1 cellular context compared by ENCODE assay signal in genomic region chr16:1775006-1775845, GRCh38.
TF ChIP-seq lines count a peak whose summit lies in the region.

No MANE protein-coding gene starts in this region.

TF ChIP-seq in K562, 482 proteins besides CTCF, POLR2A, EP300 and RAD21:
- TF ChIP-seq VEZF1 (CRISPR knock-in tag; IDR thresholded peaks at IDR 0.05) (no peak), ZNF23 (CRISPR knock-in tag; IDR thresholded peaks at IDR 0.05) (no peak), POLR2G (IDR thresholded peaks at IDR 0.05; ENCODE audit: low read depth, low read length) (peak; percentile 37; the same call in 1 of the 2 replicates), HNRNPL (IDR thresholded peaks at IDR 0.05; ENCODE audit: low read depth, low read length) (no peak), POLR3A (IDR thresholded peaks at IDR 0.05; ENCODE audit: borderline replicate concordance, extremely low read depth, insufficient read depth, insufficient read length) (no peak)
